Comparison of ENCODE assay signal across 27 cellular contexts in the genomic region with DNA sequence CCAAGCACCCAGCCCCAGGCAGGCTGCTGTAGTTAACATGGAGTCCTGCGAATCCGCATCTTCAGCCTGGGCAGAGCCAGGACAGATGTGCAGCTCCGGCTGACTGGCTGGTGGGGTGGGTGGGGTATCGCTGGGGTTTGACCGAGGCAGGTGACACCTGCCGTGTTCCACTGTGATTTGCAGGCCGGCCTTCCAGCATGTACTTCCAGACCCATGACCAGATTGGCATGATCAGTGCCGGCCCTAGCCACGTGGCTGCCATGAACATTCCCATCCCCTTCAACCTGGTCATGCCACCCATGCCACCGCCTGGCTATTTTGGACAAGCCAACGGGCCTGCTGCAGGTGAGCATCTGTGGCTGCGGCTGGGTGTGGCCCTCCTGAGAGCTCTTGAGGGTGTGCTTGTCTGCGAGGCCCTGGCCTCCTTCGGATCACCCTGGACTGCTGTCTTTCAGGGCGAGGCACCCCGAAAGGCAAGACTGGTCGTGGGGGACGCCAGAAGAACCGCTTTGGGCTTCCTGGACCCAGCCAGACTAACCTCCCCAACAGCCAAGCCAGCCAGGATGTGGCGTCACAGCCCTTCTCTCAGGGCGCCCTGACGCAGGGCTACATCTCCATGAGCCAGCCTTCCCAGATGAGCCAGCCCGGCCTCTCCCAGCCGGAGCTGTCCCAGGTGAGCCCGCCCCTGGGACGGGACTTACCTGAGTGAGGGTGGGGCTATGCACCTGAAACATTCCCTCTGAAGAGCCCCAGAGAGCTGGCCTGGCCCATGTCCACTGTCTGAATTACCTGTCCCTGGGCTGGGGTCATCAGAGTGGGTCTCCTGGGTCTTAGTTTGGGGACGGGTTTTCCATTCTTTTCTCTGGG. TPM values are rescaled to one million over a fixed set of nuclear protein-coding genes. Genes with fewer than 3 reads are reported as not detected.
"Had no signal": no experiment of that assay in that cellular context is flagged by ENCODE, and none has a peak within 500 bp of the region (broad histone marks: within the 10 kb centered on the region; RNA-seq: fewer than 3 reads in every experiment).

No MANE protein-coding gene starts in this region.

- H3K9me3 ChIP-seq: body of pancreas, gastrocnemius medialis, neutrophil, pancreas, tibial artery had no signal

- H3K4me1 Mint-ChIP-seq: activated CD4-positive, alpha-beta T cell treated with anti-CD3 and anti-CD28 coated beads for 36 hours; activated naive CD4-positive, alpha-beta T cell treated with anti-CD3 and anti-CD28 coated beads, Interleukin-2, amount 10 ng/mL, durations not matched to agents 7 days and 5 days; mesothelial cell of epicardium had no signal

- H3K27me3 Mint-ChIP-seq: activated B cell treated with CpG ODN at 0.5 μM for 24 hours; activated CD4-positive, alpha-beta T cell treated with anti-CD3 and anti-CD28 coated beads for 36 hours; activated naive CD8-positive, alpha-beta T cell treated with anti-CD3 and anti-CD28 coated beads, Interleukin-2, amount 50 U/mL, for 24 hours had no signal

- DNase-seq: activated B cell treated with CpG ODN at 0.5 μM for 24 hours; activated CD4-positive, alpha-beta T cell treated with anti-CD3 and anti-CD28 coated beads for 36 hours; activated CD4-positive, alpha-beta T cell treated with anti-CD3 and anti-CD28 coated beads, Interleukin-2, amount 50 U/mL, for 4 hours; activated CD8-positive, alpha-beta memory T cell treated with anti-CD3 and anti-CD28 coated beads for 24 hours; activated CD8-positive, alpha-beta memory T cell treated with anti-CD3 and anti-CD28 coated beads, Interleukin-2, amount 50 U/mL, for 4 hours; activated effector memory CD4-positive, alpha-beta T cell treated with Interleukin-2 at 50 U/mL for 16 hours; activated naive CD4-positive, alpha-beta T cell treated with anti-CD3 and anti-CD28 coated beads, Interleukin-2, amount 10 ng/mL, durations not matched to agents 7 days and 5 days; activated naive CD8-positive, alpha-beta T cell treated with anti-CD3 and anti-CD28 coated beads, Interleukin-2, amount 50 U/mL, for 24 hours; activated T-cell treated with anti-CD3 and anti-CD28 coated beads, Interleukin-2, amount 50 U/mL, for 48 hours; body of pancreas; effector CD4-positive, alpha-beta T cell; gastrocnemius medialis; head of caudate nucleus; islet precursor cell; left cardiac atrium; natural killer cell; right cardiac atrium; stimulated activated CD4-positive, alpha-beta T cell treated with anti-CD3 and anti-CD28 coated beads, Interleukin-1b, Interleukin-23, amount 100 ng/mL, for 48 hours; stimulated activated naive CD8-positive, alpha-beta T cell treated with anti-CD3 and anti-CD28 coated beads, Interleukin-15, amount 100 ng/mL, for 72 hours; T1000; tibial artery had no signal

- H3K4me3 ChIP-seq: body of pancreas, cardiac muscle cell, gastrocnemius medialis, pancreas, tibial artery had no signal

- ATAC-seq: body of pancreas had no signal

- H3K27me3 ChIP-seq: body of pancreas, cardiac muscle cell, gastrocnemius medialis, pancreas had no signal

- H3K27ac Mint-ChIP-seq: activated B cell treated with CpG ODN at 0.5 μM for 24 hours; activated CD4-positive, alpha-beta T cell treated with anti-CD3 and anti-CD28 coated beads for 36 hours; activated naive CD4-positive, alpha-beta T cell treated with anti-CD3 and anti-CD28 coated beads, Interleukin-2, amount 10 ng/mL, durations not matched to agents 7 days and 5 days; activated naive CD8-positive, alpha-beta T cell treated with anti-CD3 and anti-CD28 coated beads, Interleukin-2, amount 50 U/mL, for 24 hours; dendritic cell treated with granulocyte-macrophage colony-stimulating factor and Interleukin-4, amounts not matched to agents 40 ng/mL and 50 ng/mL, for 4 days; mesothelial cell of epicardium; natural killer cell had no signal

- H3K4me3 Mint-ChIP-seq: activated B cell treated with CpG ODN at 0.5 μM for 24 hours; activated CD4-positive, alpha-beta T cell treated with anti-CD3 and anti-CD28 coated beads for 36 hours; activated naive CD4-positive, alpha-beta T cell treated with anti-CD3 and anti-CD28 coated beads, Interleukin-2, amount 10 ng/mL, durations not matched to agents 7 days and 5 days; activated naive CD8-positive, alpha-beta T cell treated with anti-CD3 and anti-CD28 coated beads, Interleukin-2, amount 50 U/mL, for 24 hours; dendritic cell treated with granulocyte-macrophage colony-stimulating factor and Interleukin-4, amounts not matched to agents 40 ng/mL and 50 ng/mL, for 4 days; mesothelial cell of epicardium; natural killer cell; stimulated activated naive CD8-positive, alpha-beta T cell treated with anti-CD3 and anti-CD28 coated beads, Interleukin-15, amount 100 ng/mL, for 72 hours had no signal

- H3K27ac ChIP-seq: body of pancreas, cardiac muscle cell, gastrocnemius medialis, neutrophil, pancreas, tibial artery had no signal

- FAIRE-seq: pancreas had no signal

- H3K36me3 Mint-ChIP-seq: natural killer cell had no signal

- H3K9me3 Mint-ChIP-seq: activated B cell treated with CpG ODN at 0.5 μM for 24 hours; activated naive CD4-positive, alpha-beta T cell treated with anti-CD3 and anti-CD28 coated beads, Interleukin-2, amount 10 ng/mL, durations not matched to agents 7 days and 5 days; activated naive CD8-positive, alpha-beta T cell treated with anti-CD3 and anti-CD28 coated beads, Interleukin-2, amount 50 U/mL, for 24 hours; dendritic cell treated with granulocyte-macrophage colony-stimulating factor and Interleukin-4, amounts not matched to agents 40 ng/mL and 50 ng/mL, for 4 days; mesothelial cell of epicardium; natural killer cell; stimulated activated naive CD8-positive, alpha-beta T cell treated with anti-CD3 and anti-CD28 coated beads, Interleukin-15, amount 100 ng/mL, for 72 hours had no signal

- H3K4me1 ChIP-seq: body of pancreas, pancreas had no signal

RNA-seq across cellular contexts. Expression of a gene that starts 30.6 kb away (rescaled TPM):
- total RNA-seq: activated B cell treated with CpG ODN at 0.5 μM for 24 hours; natural killer cell; T-helper 1 cell treated with Interleukin-12 subunit alpha and Interleukin-12 subunit beta and Interleukin-4 antibody, amounts not matched to agents 30 ng/mL and 1 ng/mL, for 36 hours had no signal
